18 cellular contexts compared by ENCODE assay signal in genomic region chr3:197508511-197508910, GRCh38. TPM values are rescaled to one million over a fixed set of nuclear protein-coding genes. Genes with fewer than 3 reads are reported as not detected.
A peak's percentile ranks its signal among the peaks of the same experiment; 100 is the strongest.
DNase-seq lines count a peak whose midpoint lies in the region; TF ChIP-seq lines count a peak whose summit lies in the region.
"Had no signal": no experiment of that assay in that cellular context is flagged by ENCODE, and none has a peak within 500 bp of the region (broad histone marks: within the 10 kb centered on the region; RNA-seq: fewer than 3 reads in every experiment).

No MANE protein-coding gene starts in this region.

- DNase-seq in NCI-H82 (lab: John Stamatoyannopoulos, UW) (peak; percentile 65), NCI-H82 treated with DMSO at 0.1 percent for 48 hours (lab: John Stamatoyannopoulos, UW; ENCODE audit: unreplicated experiment) (no peak), NCI-H524 (lab: John Stamatoyannopoulos, UW) (peak; percentile 71 to 90), dorsolateral prefrontal cortex (peak in 1 of 10 donors; percentile 83), SIG-M5 (lab: John Stamatoyannopoulos, UW) (no peak), GDM1 (lab: John Stamatoyannopoulos, UW) (no peak)
- DNase-seq: activated naive CD4-positive, alpha-beta T cell; activated T-cell treated with anti-CD3 and anti-CD28 coated beads, Interleukin-2, amount 50 U/mL, for 48 hours; IMR-90; left ventricle myocardium inferior; naive B cell; NCI-H187; NCI-H446 treated with DMSO at 0.1 percent for 48 hours; spleen; stimulated activated CD4-positive, alpha-beta T cell treated with anti-CD3 and anti-CD28 coated beads, Interleukin-2, amount 100 ng/mL, for 48 hours; T-helper 1 cell had no signal

- H3K27me3 ChIP-seq in dorsolateral prefrontal cortex = no peaks in the 10 kb centered on the region

- H3K27ac ChIP-seq in dorsolateral prefrontal cortex = peak overlapping the region in 57 of 59 donors; percentile 28 to 99 (median 95)
- H3K27ac ChIP-seq in temporal lobe (ENCODE audit: low read depth, low read length) = peak overlapping the region; percentile 96
- H3K27ac ChIP-seq: left ventricle myocardium inferior, spleen, thoracic aorta had no signal

- no peak overlapping the region for H3K4me3 ChIP-seq in dorsolateral prefrontal cortex
- H3K4me3 ChIP-seq: left ventricle myocardium inferior, spleen, thoracic aorta had no signal

- TF ChIP-seq CTCF in dorsolateral prefrontal cortex (IDR thresholded peaks at IDR 0.05 in 54 of 56, conservative IDR thresholded peaks at IDR 0.05 in 2 of 56; ENCODE audit: low read depth in 1 of 56, partially characterized antibody in 56 of 56) = no peak

- intact Hi-C loops in dorsolateral prefrontal cortex (cut with DNase I) = loop anchor here (10.0 kb wide), 2 partner anchors 134 to 284 kb away; no protein-coding TSS in a partner anchor

RNA-seq across cellular contexts. Expression of gene BDH1, which starts 47.3 kb away (rescaled TPM):
- total RNA-seq in dorsolateral prefrontal cortex = 100 to 1,000 TPM in 35 of 120 experiments, 10 to 100 TPM in 85; 52.3 to 136 (median 86.9) TPM
- total RNA-seq in temporal lobe = 10.3 TPM

Comparison
In these comparisons a context has a peak if more than half of its experiments do, and no peak if none do; other contexts are left out.
1. DNase-seq: peak in NCI-H82 (single experiment) and NCI-H524 (2 of 2); none in NCI-H82 treated with DMSO at 0.1 percent for 48 hours (single experiment), SIG-M5 (single experiment) and GDM1 (single experiment).